ENCODE assay signal across 21 cellular contexts in the genomic region with DNA sequence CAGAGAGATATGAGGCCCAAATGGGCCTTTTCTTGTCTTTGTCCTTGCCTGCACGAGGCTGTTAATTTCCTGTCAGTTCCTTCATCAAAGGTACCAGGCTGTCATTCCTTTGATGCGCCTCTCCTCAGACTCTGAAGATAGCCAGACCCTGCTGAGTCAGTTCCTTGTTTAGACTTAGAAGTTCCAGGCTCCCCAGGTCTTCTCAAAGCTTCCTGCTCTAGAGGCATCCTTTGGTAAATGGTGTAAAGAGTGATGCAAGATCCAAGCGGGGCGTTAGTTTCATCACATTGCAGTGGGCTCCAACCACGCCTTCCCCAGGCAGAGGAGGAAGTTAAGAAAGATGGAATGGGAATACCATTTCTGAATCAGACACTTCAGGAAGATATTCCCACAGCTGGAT. TPM values are rescaled to one million over a fixed set of nuclear protein-coding genes. Genes with fewer than 3 reads are reported as not detected.
A peak's percentile ranks its signal among the peaks of the same experiment; 100 is the strongest.
DNase-seq lines count a peak whose midpoint lies in the region; ATAC-seq and TF ChIP-seq lines count a peak whose summit lies in the region.
"Had no signal": no experiment of that assay in that cellular context is flagged by ENCODE, and none has a peak within 500 bp of the region (broad histone marks: within the 10 kb centered on the region; RNA-seq: fewer than 3 reads in every experiment).

No MANE protein-coding gene starts in this region.

- H3K27ac ChIP-seq in A673 (ENCODE audit: low read depth, low read length, poor library complexity, severe bottlenecking) (peak overlapping the region; percentile 87), mesodermal cell (ENCODE audit: low read depth, low read length, severe bottlenecking) (peak overlapping the region; percentile 87)

- POLR2A ChIA-PET in A673 (lab: Charles Lee; ENCODE audit: low non-redundant PET): interaction anchor here (1.1 kb wide), 1 partner anchor 171 kb away, joined by 4 read pairs; no protein-coding TSS in a partner anchor

- H3K4me1 ChIP-seq in A673 (ENCODE audit: insufficient read depth, low read length, poor library complexity, severe bottlenecking): peaks cover 5% of the 10 kb centered on the region
- H3K4me1 ChIP-seq in mesodermal cell (ENCODE audit: control insufficient read depth, insufficient read depth, low read length, poor library complexity, severe bottlenecking): no peaks in the 10 kb centered on the region

- no peaks in the 10 kb centered on the region for H3K36me3 Mint-ChIP-seq in chondrocyte (ENCODE audit: low read depth)
- no peaks in the 10 kb centered on the region for H3K36me3 Mint-ChIP-seq in activated CD8-positive, alpha-beta memory T cell treated with anti-CD3 and anti-CD28 coated beads, Interleukin-2, amount 10 ng/mL, durations not matched to agents 7 days and 5 days
- H3K36me3 Mint-ChIP-seq in activated naive CD4-positive, alpha-beta T cell treated with anti-CD3 and anti-CD28 coated beads for 36 hours (ENCODE audit: low read depth): no peaks in the 10 kb centered on the region
- H3K36me3 Mint-ChIP-seq: CD4-positive, alpha-beta memory T cell; naive B cell; T-cell had no signal

- DNase-seq in A673 (ENCODE audit: low spot score): peak; percentile 78
- DNase-seq in MV-4-11 (lab: John Stamatoyannopoulos, UW): peak; percentile 5
- DNase-seq in chondrocyte (ENCODE audit: low spot score): no peak
- no peak for DNase-seq in activated CD8-positive, alpha-beta memory T cell treated with anti-CD3 and anti-CD28 coated beads, Interleukin-2, amount 10 ng/mL, durations not matched to agents 7 days and 5 days
- no peak for DNase-seq in activated naive CD4-positive, alpha-beta T cell treated with anti-CD3 and anti-CD28 coated beads for 36 hours
- no peak for DNase-seq in globus pallidus (ENCODE audit: low spot score)
- DNase-seq: activated CD4-positive, CD25-positive, alpha-beta regulatory T cell; activated gamma-delta T cell treated with Interleukin-2 at 50 U/mL for 16 hours; CD4-positive, alpha-beta memory T cell; effector CD8-positive, alpha-beta T cell; kidney glomerular epithelial cell; naive B cell; NCI-H1105 treated with DMSO at 0.1 percent for 48 hours; NCI-H446; stimulated activated CD4-positive, alpha-beta T cell treated with anti-CD3 and anti-CD28 coated beads, Interleukin-2, amount 100 ng/mL, for 48 hours; T-cell had no signal

- no TSS peak for BruUV-seq in A673 (replicated peaks; lab: Mats Ljungman, UMichigan)

- no peaks in the 10 kb centered on the region for H3K27me3 Mint-ChIP-seq in chondrocyte (ENCODE audit: low read depth)
- H3K27me3 Mint-ChIP-seq in activated CD8-positive, alpha-beta memory T cell treated with anti-CD3 and anti-CD28 coated beads, Interleukin-2, amount 10 ng/mL, durations not matched to agents 7 days and 5 days: peaks cover 29% of the 10 kb centered on the region
- peaks cover 27% of the 10 kb centered on the region for H3K27me3 Mint-ChIP-seq in activated naive CD4-positive, alpha-beta T cell treated with anti-CD3 and anti-CD28 coated beads for 36 hours (ENCODE audit: low read depth)

- H3K4me3 Mint-ChIP-seq in chondrocyte (ENCODE audit: unreplicated experiment): peak overlapping the region; percentile 16
- no peak overlapping the region for H3K4me3 Mint-ChIP-seq in activated CD8-positive, alpha-beta memory T cell treated with anti-CD3 and anti-CD28 coated beads, Interleukin-2, amount 10 ng/mL, durations not matched to agents 7 days and 5 days
- no peak overlapping the region for H3K4me3 Mint-ChIP-seq in activated naive CD4-positive, alpha-beta T cell treated with anti-CD3 and anti-CD28 coated beads for 36 hours
- H3K4me3 Mint-ChIP-seq: CD4-positive, alpha-beta memory T cell; T-cell had no signal

- H3K36me3 ChIP-seq in A673 (ENCODE audit: insufficient read depth, low read length, poor library complexity, severe bottlenecking) (no peaks in the 10 kb centered on the region), mesodermal cell (ENCODE audit: control insufficient read depth, insufficient read depth, low read length) (peaks cover 5% of the 10 kb centered on the region)
- H3K36me3 ChIP-seq: gastroesophageal sphincter, tibial nerve had no signal

- peaks cover 3% of the 10 kb centered on the region for H3K9me3 Mint-ChIP-seq in chondrocyte (ENCODE audit: low read depth)
- no peaks in the 10 kb centered on the region for H3K9me3 Mint-ChIP-seq in activated CD8-positive, alpha-beta memory T cell treated with anti-CD3 and anti-CD28 coated beads, Interleukin-2, amount 10 ng/mL, durations not matched to agents 7 days and 5 days (ENCODE audit: low read depth)
- H3K9me3 Mint-ChIP-seq in activated naive CD4-positive, alpha-beta T cell treated with anti-CD3 and anti-CD28 coated beads for 36 hours: no peaks in the 10 kb centered on the region

- intact Hi-C loops in A673 (cut with micrococcal nuclease; ENCODE audit: unreplicated experiment): loop anchor here (10.0 kb wide), 2 partner anchors 249 to 539 kb away; no protein-coding TSS in a partner anchor
- intact Hi-C loops in activated naive CD4-positive, alpha-beta T cell treated with anti-CD3 and anti-CD28 coated beads for 36 hours (cut with micrococcal nuclease): loop anchor here (10.0 kb wide), 1 partner anchor 199 kb away; no protein-coding TSS in a partner anchor

- WGBS in mesodermal cell (ENCODE audit: insufficient coverage in 2 of 2), 2 experiments: 29 to 54% methylated on average over 4 to 5 of the region's 5 CpGs

- peaks cover 27% of the 10 kb centered on the region for H3K4me1 Mint-ChIP-seq in chondrocyte (ENCODE audit: low read depth)
- no peaks in the 10 kb centered on the region for H3K4me1 Mint-ChIP-seq in activated CD8-positive, alpha-beta memory T cell treated with anti-CD3 and anti-CD28 coated beads, Interleukin-2, amount 10 ng/mL, durations not matched to agents 7 days and 5 days
- peaks cover 2% of the 10 kb centered on the region for H3K4me1 Mint-ChIP-seq in activated naive CD4-positive, alpha-beta T cell treated with anti-CD3 and anti-CD28 coated beads for 36 hours (ENCODE audit: low read depth)
- H3K4me1 Mint-ChIP-seq: naive B cell, T-cell had no signal

- H3K9me3 ChIP-seq in A673 (ENCODE audit: low read depth, low read length, poor library complexity, severe bottlenecking) (no peaks in the 10 kb centered on the region), mesodermal cell (ENCODE audit: control insufficient read depth, low read length) (no peaks in the 10 kb centered on the region)
- H3K9me3 ChIP-seq: gastroesophageal sphincter, tibial nerve had no signal

- H3K4me3 ChIP-seq in A673 (ENCODE audit: low read depth, low read length, poor library complexity, severe bottlenecking): peak overlapping the region; percentile 79
- peak overlapping the region; percentile 57 for H3K4me3 ChIP-seq in mesodermal cell (ENCODE audit: extremely low read depth, insufficient read depth, low read length, poor library complexity, severe bottlenecking)
- H3K4me3 ChIP-seq: gastroesophageal sphincter, tibial nerve had no signal

- H3K27me3 ChIP-seq in A673 (replicated peaks; ENCODE audit: insufficient read depth, low read depth, low read length, poor library complexity): no peaks in the 10 kb centered on the region
- H3K27me3 ChIP-seq: tibial nerve had no signal

- peak overlapping the region; percentile 81 for H3K27ac Mint-ChIP-seq in chondrocyte (ENCODE audit: unreplicated experiment)
- H3K27ac Mint-ChIP-seq in activated CD8-positive, alpha-beta memory T cell treated with anti-CD3 and anti-CD28 coated beads, Interleukin-2, amount 10 ng/mL, durations not matched to agents 7 days and 5 days: no peak overlapping the region
- H3K27ac Mint-ChIP-seq in activated naive CD4-positive, alpha-beta T cell treated with anti-CD3 and anti-CD28 coated beads for 36 hours: no peak overlapping the region
- H3K27ac Mint-ChIP-seq: CD4-positive, alpha-beta memory T cell; naive B cell; T-cell had no signal

- ATAC-seq in activated CD8-positive, alpha-beta memory T cell treated with anti-CD3 and anti-CD28 coated beads, Interleukin-2, amount 10 ng/mL, durations not matched to agents 7 days and 5 days: no peak
- no peak for ATAC-seq in HG02642 (IDR thresholded peaks at IDR 0.05; ENCODE audit: poor library complexity, unreplicated experiment)
- ATAC-seq: gastroesophageal sphincter, Panc1, T-cell had no signal

- TF ChIP-seq CTCF in A673 (conservative IDR thresholded peaks at IDR 0.05; ENCODE audit: low read depth, low read length) (no peak), chondrocyte (IDR thresholded peaks at IDR 0.05) (no peak)

- CTCF ChIA-PET in A673 (lab: Charles Lee): interaction anchor here (0.7 kb wide), 1 partner anchor 180 kb away, joined by 3 read pairs; no protein-coding TSS in a partner anchor
- CTCF ChIA-PET in activated CD8-positive, alpha-beta memory T cell treated with anti-CD3 and anti-CD28 coated beads, Interleukin-2, amount 10 ng/mL, durations not matched to agents 7 days and 5 days (lab: Charles Lee): no interaction called here
- CTCF ChIA-PET in activated naive CD4-positive, alpha-beta T cell treated with anti-CD3 and anti-CD28 coated beads for 36 hours (lab: Charles Lee): interaction anchor here (0.7 kb wide), 1 partner anchor 8 kb away, joined by 3 read pairs; no protein-coding TSS in a partner anchor

RNA-seq across cellular contexts. Expression of a gene that starts 4.0 kb away (rescaled TPM):
- total RNA-seq in A673 (2021): 297 and 319 TPM in 2 replicates
- total RNA-seq in chondrocyte: 936 to 1,062 TPM (median 970 TPM) in 3 replicates
- polyA plus RNA-seq in mesodermal cell (2013, experiment 1 of 2): 488 TPM
- 420 TPM for polyA plus RNA-seq in mesodermal cell (2013, experiment 2 of 2)
- total RNA-seq in activated CD8-positive, alpha-beta memory T cell treated with anti-CD3 and anti-CD28 coated beads, Interleukin-2, amount 10 ng/mL, durations not matched to agents 7 days and 5 days: not detected
- total RNA-seq in activated naive CD4-positive, alpha-beta T cell treated with anti-CD3 and anti-CD28 coated beads for 36 hours: not detected
- total RNA-seq: CD4-positive, alpha-beta memory T cell had no signal
- polyA plus RNA-seq: CD4-positive, alpha-beta memory T cell had no signal

Comparison
In these comparisons a context has a peak if more than half of its experiments do, and no peak if none do; other contexts are left out.
1. DNase-seq: peak in A673 (single experiment) and MV-4-11 (single experiment); none in chondrocyte (single experiment), activated CD8-positive, alpha-beta memory T cell treated with anti-CD3 and anti-CD28 coated beads, Interleukin-2, amount 10 ng/mL, durations not matched to agents 7 days and 5 days (single experiment), activated naive CD4-positive, alpha-beta T cell treated with anti-CD3 and anti-CD28 coated beads for 36 hours (single experiment) and globus pallidus (single experiment).
2. RNA of a gene that starts 4.0 kb away (total RNA-seq): 936 to 1,062 TPM in chondrocyte and 297 to 319 TPM in A673; not detected in activated CD8-positive, alpha-beta memory T cell treated with anti-CD3 and anti-CD28 coated beads, Interleukin-2, amount 10 ng/mL, durations not matched to agents 7 days and 5 days and not detected in activated naive CD4-positive, alpha-beta T cell treated with anti-CD3 and anti-CD28 coated beads for 36 hours; every median in the first group is over 100 times any median in the second.